ENCODE assay signal across 7 cellular contexts in genomic region chr11:67630943-67631331, GRCh38. TPM values are rescaled to one million over a fixed set of nuclear protein-coding genes. Genes with fewer than 3 reads are reported as not detected.
DNase-seq lines count a peak whose midpoint lies in the region; ATAC-seq and TF ChIP-seq lines count a peak whose summit lies in the region.
"Had no signal": no experiment of that assay in that cellular context is flagged by ENCODE, and none has a peak within 500 bp of the region (broad histone marks: within the 10 kb centered on the region; RNA-seq: fewer than 3 reads in every experiment).

No MANE protein-coding gene starts in this region.

- H3K9me3 ChIP-seq in transverse colon: no peaks in the 10 kb centered on the region

- TF ChIP-seq POLR2A in transverse colon (IDR thresholded peaks at IDR 0.05): no peak

- peaks cover 6% of the 10 kb centered on the region for H3K4me1 Mint-ChIP-seq in activated T-cell treated with anti-CD3 and anti-CD28 coated beads, Interleukin-2, amount 50 U/mL, for 4 hours (ENCODE audit: low read depth)

- H3K27me3 Mint-ChIP-seq in activated T-cell treated with anti-CD3 and anti-CD28 coated beads, Interleukin-2, amount 50 U/mL, for 4 hours (ENCODE audit: low read depth): no peaks in the 10 kb centered on the region

- ATAC-seq in activated T-cell treated with anti-CD3 and anti-CD28 coated beads, Interleukin-2, amount 50 U/mL, for 4 hours: no peak
- no peak for ATAC-seq in left ventricle myocardium superior
- ATAC-seq in HG02870 (IDR thresholded peaks at IDR 0.05; ENCODE audit: unreplicated experiment): no peak
- ATAC-seq in GM19463 (IDR thresholded peaks at IDR 0.05; ENCODE audit: unreplicated experiment): no peak

- H3K4me3 ChIP-seq in transverse colon: peak overlapping the region; percentile 37 to 64 (median 57)

- in situ Hi-C loops in transverse colon (cut with MboI; ENCODE audit: low pct_ligation_motif_present in 1 of 4, low pct_unique_long_range_greater_than_20kb in 1 of 4, low sequenced_read_pairs in 3 of 4): no loop called here

- WGBS in transverse colon (ENCODE audit: low coverage in 1 of 2), 2 donors: 58 to 61% methylated on average over 2 to 16 of the region's 16 CpGs

- TF ChIP-seq CTCF in transverse colon (IDR thresholded peaks at IDR 0.05): peak in 2 of 5 experiments; percentile 18 to 28

- H3K36me3 ChIP-seq in transverse colon: no peaks in the 10 kb centered on the region

- intact Hi-C loops in left ventricle myocardium superior (cut with micrococcal nuclease) (no loop called here), transverse colon (cut with DNase I; ENCODE audit: low total_unique reads) (no loop called here)

- no peak for TF ChIP-seq EP300 in transverse colon (IDR thresholded peaks at IDR 0.05; ENCODE audit: low read depth)

- H3K27me3 ChIP-seq in transverse colon: no peaks in the 10 kb centered on the region

- no peaks in the 10 kb centered on the region for H3K36me3 Mint-ChIP-seq in activated T-cell treated with anti-CD3 and anti-CD28 coated beads, Interleukin-2, amount 50 U/mL, for 4 hours (ENCODE audit: insufficient read depth)

- no peaks in the 10 kb centered on the region for H3K9me3 Mint-ChIP-seq in activated T-cell treated with anti-CD3 and anti-CD28 coated beads, Interleukin-2, amount 50 U/mL, for 4 hours

- no peak for DNase-seq in activated T-cell treated with anti-CD3 and anti-CD28 coated beads, Interleukin-2, amount 50 U/mL, for 4 hours
- DNase-seq in activated T-cell treated with anti-CD3 and anti-CD28 coated beads, Interleukin-2, amount 50 U/mL, for 48 hours: no peak
- DNase-seq in left ventricle myocardium superior: peak; percentile 53
- DNase-seq in transverse colon: no peak

- peak overlapping the region; percentile 86 for H3K4me3 Mint-ChIP-seq in activated T-cell treated with anti-CD3 and anti-CD28 coated beads, Interleukin-2, amount 50 U/mL, for 4 hours

- H3K4me1 ChIP-seq in transverse colon: peaks cover 9 to 42% (median 33%) of the 10 kb centered on the region in 4 donors

- H3K27ac ChIP-seq in transverse colon: peak overlapping the region; percentile 91 to 98 (median 97)

RNA-seq across cellular contexts. Expression of gene NUDT8, which starts 1.2 kb away (rescaled TPM):
- total RNA-seq in activated T-cell treated with anti-CD3 and anti-CD28 coated beads, Interleukin-2, amount 50 U/mL, for 4 hours: 10 to 100 TPM; 10.2 to 14.4 (median 12.6) TPM
- total RNA-seq in left ventricle myocardium superior: 106 TPM
- total RNA-seq in transverse colon: 10 to 100 TPM; 21.3 to 68.5 (median 26.9) TPM

RNA-seq across cellular contexts. Expression of gene TBX10, which starts 8.6 kb away (rescaled TPM):
- not detected for total RNA-seq in activated T-cell treated with anti-CD3 and anti-CD28 coated beads, Interleukin-2, amount 50 U/mL, for 4 hours
- total RNA-seq in left ventricle myocardium superior: 0.37 TPM
- 10 to 100 TPM in 2 of 4 donors, 1 to 10 TPM in 1, not detected in 1; 1.3 to 16.5 (median 15.0) TPM for total RNA-seq in transverse colon
- total RNA-seq: T-helper 2 cell treated with Interferon-gamma antibody and Interleukin-4, amounts not matched to agents 100 ng/mL and 5 ng/mL, for 36 hours had no signal

RNA-seq across cellular contexts. Expression of gene ACY3, which starts 19.6 kb away (rescaled TPM):
- total RNA-seq in activated T-cell treated with anti-CD3 and anti-CD28 coated beads, Interleukin-2, amount 50 U/mL, for 4 hours: under 1 TPM in 1 of 3 donors, not detected in 2; 0.37 TPM
- total RNA-seq in left ventricle myocardium superior (not detected), transverse colon (10 to 100 TPM in 3 of 4 donors, 1 to 10 TPM in 1; 4.1 to 29.4 (median 11.8) TPM)

RNA-seq across cellular contexts. Expression of gene NDUFV1, which starts 24.2 kb away (rescaled TPM):
- total RNA-seq in activated T-cell treated with anti-CD3 and anti-CD28 coated beads, Interleukin-2, amount 50 U/mL, for 4 hours: 100 to 1,000 TPM; 338 to 353 (median 350) TPM
- total RNA-seq in left ventricle myocardium superior: 768 TPM
- total RNA-seq in transverse colon: 100 to 1,000 TPM; 421 to 762 (median 554) TPM

RNA-seq across cellular contexts. Expression of gene ALDH3B2, which starts 43.5 kb away (rescaled TPM):
- total RNA-seq in activated T-cell treated with anti-CD3 and anti-CD28 coated beads, Interleukin-2, amount 50 U/mL, for 4 hours: not detected
- total RNA-seq in left ventricle myocardium superior: not detected
- total RNA-seq in transverse colon: 10 to 100 TPM in 1 of 4 donors, not detected in 3; 13.8 TPM
- total RNA-seq: T-helper 2 cell treated with Interferon-gamma antibody and Interleukin-4, amounts not matched to agents 100 ng/mL and 5 ng/mL, for 36 hours had no signal
